1 cellular context compared by ENCODE assay signal in the genomic region with DNA sequence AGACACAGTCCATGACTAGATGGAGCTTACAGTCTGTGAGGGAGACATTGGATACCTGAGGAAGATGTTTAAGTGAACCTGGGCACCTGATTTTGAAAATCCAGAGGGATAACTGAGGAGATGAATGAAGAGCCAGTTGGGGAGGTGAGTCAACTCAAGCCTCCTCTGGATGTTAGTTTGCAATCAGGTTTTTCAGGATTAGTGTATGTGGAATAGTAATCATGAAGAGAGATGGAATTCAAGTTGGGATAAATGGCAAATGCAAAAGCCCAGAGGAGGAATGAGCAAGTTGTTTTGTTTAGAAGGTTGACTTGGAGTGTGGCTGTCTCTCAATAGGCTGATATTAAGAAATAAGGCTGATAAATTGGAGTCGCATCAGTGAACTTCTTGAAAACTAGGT.
TF ChIP-seq lines count a peak whose summit lies in the region.

No MANE protein-coding gene starts in this region.

TF ChIP-seq in H1, 55 proteins besides CTCF, POLR2A, EP300 and RAD21:
- TF ChIP-seq SIX5 (IDR thresholded peaks at IDR 0.05; ENCODE audit: low read depth, low read length): no peak
- no peak for TF ChIP-seq EZH2 (IDR thresholded peaks at IDR 0.05; ENCODE audit: low read depth, low read length, severe bottlenecking)
- no peak for TF ChIP-seq PHF8 (conservative IDR thresholded peaks at IDR 0.05; ENCODE audit: low read depth, low read length)
- no peak for TF ChIP-seq BACH1 (IDR thresholded peaks at IDR 0.05; ENCODE audit: low read length)
- TF ChIP-seq SP2 (IDR thresholded peaks at IDR 0.05; ENCODE audit: low read length): no peak
- TF ChIP-seq, protein P1, sequence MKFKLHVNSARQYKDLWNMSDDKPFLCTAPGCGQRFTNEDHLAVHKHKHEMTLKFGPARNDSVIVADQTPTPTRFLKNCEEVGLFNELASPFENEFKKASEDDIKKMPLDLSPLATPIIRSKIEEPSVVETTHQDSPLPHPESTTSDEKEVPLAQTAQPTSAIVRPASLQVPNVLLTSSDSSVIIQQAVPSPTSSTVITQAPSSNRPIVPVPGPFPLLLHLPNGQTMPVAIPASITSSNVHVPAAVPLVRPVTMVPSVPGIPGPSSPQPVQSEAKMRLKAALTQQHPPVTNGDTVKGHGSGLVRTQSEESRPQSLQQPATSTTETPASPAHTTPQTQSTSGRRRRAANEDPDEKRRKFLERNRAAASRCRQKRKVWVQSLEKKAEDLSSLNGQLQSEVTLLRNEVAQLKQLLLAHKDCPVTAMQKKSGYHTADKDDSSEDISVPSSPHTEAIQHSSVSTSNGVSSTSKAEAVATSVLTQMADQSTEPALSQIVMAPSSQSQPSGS (IDR thresholded peaks at IDR 0.05; ENCODE audit: low read length): no peak
- TF ChIP-seq KDM1A (IDR thresholded peaks at IDR 0.05; ENCODE audit: borderline replicate concordance, low read length): no peak
- TF ChIP-seq RXRA (IDR thresholded peaks at IDR 0.05; ENCODE audit: insufficient read depth, low read depth, low read length): no peak
- no peak for TF ChIP-seq ZNF274 (IDR thresholded peaks at IDR 0.05; ENCODE audit: borderline replicate concordance, extremely low read depth, low read length)
- TF ChIP-seq ASH2L (IDR thresholded peaks at IDR 0.05; ENCODE audit: low read length): no peak
- no peak for TF ChIP-seq EGR1 (IDR thresholded peaks at IDR 0.05; ENCODE audit: borderline replicate concordance, low read depth, low read length)
